11 cellular contexts compared by ENCODE assay signal in the genomic region with DNA sequence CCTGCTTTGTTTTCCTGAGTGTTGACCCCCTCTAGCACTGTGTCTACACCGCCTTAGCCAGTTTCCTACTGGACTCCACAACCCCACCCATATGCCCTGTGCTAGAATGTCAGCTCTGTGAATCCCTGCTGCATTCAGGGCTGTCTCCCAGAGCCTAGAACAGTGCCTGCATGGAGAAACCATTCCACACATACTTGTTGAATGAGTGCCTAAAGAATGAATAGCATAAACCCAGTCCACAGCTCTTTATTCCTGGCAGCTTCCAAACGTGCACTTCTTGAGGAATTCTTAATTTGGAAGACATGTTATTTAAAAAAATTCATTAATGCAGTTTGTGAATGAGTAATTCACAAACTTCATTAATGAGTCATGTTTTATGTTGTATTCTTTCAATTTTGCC. TPM values are rescaled to one million over a fixed set of nuclear protein-coding genes. Genes with fewer than 3 reads are reported as not detected.
A peak's percentile ranks its signal among the peaks of the same experiment; 100 is the strongest.
DNase-seq lines count a peak whose midpoint lies in the region; ATAC-seq and TF ChIP-seq lines count a peak whose summit lies in the region.
"Had no signal": no experiment of that assay in that cellular context is flagged by ENCODE, and none has a peak within 500 bp of the region (broad histone marks: within the 10 kb centered on the region; RNA-seq: fewer than 3 reads in every experiment).

No MANE protein-coding gene starts in this region.

- TF ChIP-seq CTCF in A673 (conservative IDR thresholded peaks at IDR 0.05; ENCODE audit: low read depth, low read length) (no peak), OCI-LY3 (IDR thresholded peaks at IDR 0.05; ENCODE audit: low read depth, low read length) (no peak), prostate gland (IDR thresholded peaks at IDR 0.05) (no peak), gastrocnemius medialis (IDR thresholded peaks at IDR 0.05 in 4 of 5, conservative IDR thresholded peaks at IDR 0.05 in 1 of 5) (no peak)

- H2AFZ ChIP-seq in OCI-LY3 (ENCODE audit: low read depth, low read length) = no peak overlapping the region

- H3K27me3 ChIP-seq in A673 (replicated peaks; ENCODE audit: insufficient read depth, low read depth, low read length, poor library complexity) (no peaks in the 10 kb centered on the region), OCI-LY3 (ENCODE audit: low read depth, low read length) (peaks cover 38% of the 10 kb centered on the region), prostate gland (replicated peaks; ENCODE audit: insufficient read depth) (no peaks in the 10 kb centered on the region), gastrocnemius medialis (no peaks in the 10 kb centered on the region)

- CTCF ChIA-PET in A673 (lab: Charles Lee) = interaction anchor here (1.7 to 2.2 kb wide), 2 partner anchors 514 to 548 kb away, joined by 6 to 12 read pairs; no protein-coding TSS in a partner anchor

- no peaks in the 10 kb centered on the region for H4K20me1 ChIP-seq in OCI-LY3 (ENCODE audit: insufficient read depth, low read length)

- H3K36me3 ChIP-seq in A673 (ENCODE audit: insufficient read depth, low read length, poor library complexity, severe bottlenecking) = no peaks in the 10 kb centered on the region
- H3K36me3 ChIP-seq in OCI-LY3 (replicated peaks; ENCODE audit: low read depth, low read length) = no peaks in the 10 kb centered on the region
- no peaks in the 10 kb centered on the region for H3K36me3 ChIP-seq in prostate gland
- no peaks in the 10 kb centered on the region for H3K36me3 ChIP-seq in gastrocnemius medialis

- POLR2A ChIA-PET in A673 (lab: Charles Lee; ENCODE audit: low non-redundant PET) = interaction anchor here (0.5 kb wide), 1 partner anchor 240 kb away, joined by 3 read pairs; no protein-coding TSS in a partner anchor

- intact Hi-C loops in A673 (cut with micrococcal nuclease; ENCODE audit: unreplicated experiment) (loop anchor here (2.0 kb wide), 1 partner anchor 43 kb away; no protein-coding TSS in a partner anchor), prostate gland (cut with DNase I) (loop anchor here (2.0 to 5.0 kb wide), 3 partner anchors 62 to 513 kb away; no protein-coding TSS in a partner anchor), gastrocnemius medialis (cut with DNase I; ENCODE audit: low total_unique reads) (loop anchor here (10.0 kb wide), 1 partner anchor 215 kb away; no protein-coding TSS in a partner anchor)

- no peak for ATAC-seq in gastrocnemius medialis

- BruUV-seq in A673 (replicated peaks; lab: Mats Ljungman, UMichigan) = no TSS peak

- H3K4me2 ChIP-seq in OCI-LY3 (ENCODE audit: low read length) = peak overlapping the region; percentile 66
- H3K4me2 ChIP-seq: KMS-11 had no signal

- DNase-seq in A673 (ENCODE audit: low spot score) (no peak), fibroblast of peridontal ligament (ENCODE audit: extremely low read depth) (peak; percentile 18), prostate gland (ENCODE audit: low spot score) (no peak), amniotic stem cell (lab: John Stamatoyannopoulos, UW) (no peak), gastrocnemius medialis (no peak), activated gamma-delta T cell treated with Interleukin-2 at 50 U/mL for 16 hours (no peak)
- DNase-seq in central memory CD4-positive, alpha-beta T cell = no peak
- DNase-seq: GOT3 had no signal

- TF ChIP-seq POLR2A in prostate gland (IDR thresholded peaks at IDR 0.05) (no peak), gastrocnemius medialis (IDR thresholded peaks at IDR 0.05) (no peak)

- 56% methylated on average over 2 of the region's 2 CpGs for WGBS in prostate gland

- in situ Hi-C loops in gastrocnemius medialis (cut with MboI; ENCODE audit: low sequenced_read_pairs in 4 of 4) = loop anchor here in 2 of 4 donors (5.0 to 25.0 kb wide), 2 partner anchors 547 to 932 kb away; no protein-coding TSS in a partner anchor

- no peaks in the 10 kb centered on the region for H3K79me2 ChIP-seq in OCI-LY3 (ENCODE audit: low read length)

- H3K9ac ChIP-seq in OCI-LY3 (ENCODE audit: low read length) = no peak overlapping the region
- H3K9ac ChIP-seq: KMS-11 had no signal

- H3K27ac ChIP-seq in A673 (ENCODE audit: low read depth, low read length, poor library complexity, severe bottlenecking) (peak overlapping the region; percentile 87), OCI-LY3 (ENCODE audit: low read length) (no peak overlapping the region), prostate gland (peak overlapping the region; percentile 9 to 41), gastrocnemius medialis (peak overlapping the region in 1 of 4 donors; percentile 32)
- H3K27ac ChIP-seq: KMS-11, psoas muscle had no signal

- H3K4me3 ChIP-seq in A673 (ENCODE audit: low read depth, low read length, poor library complexity, severe bottlenecking) (no peak overlapping the region), OCI-LY3 (ENCODE audit: low read length) (peak overlapping the region; percentile 39; the same call in 1 of the 2 replicates), prostate gland (no peak overlapping the region), gastrocnemius medialis (no peak overlapping the region)
- H3K4me3 ChIP-seq: psoas muscle had no signal

- H3K4me1 ChIP-seq in A673 (ENCODE audit: insufficient read depth, low read length, poor library complexity, severe bottlenecking) = peaks cover 37% of the 10 kb centered on the region
- peaks cover 7% of the 10 kb centered on the region for H3K4me1 ChIP-seq in OCI-LY3 (ENCODE audit: low read length)
- H3K4me1 ChIP-seq in prostate gland (replicated peaks) = peaks cover 3% of the 10 kb centered on the region
- H3K4me1 ChIP-seq in gastrocnemius medialis = peaks cover 3 to 25% of the 10 kb centered on the region in 2 donors
- H3K4me1 ChIP-seq: psoas muscle had no signal

- H3K9me3 ChIP-seq in A673 (ENCODE audit: low read depth, low read length, poor library complexity, severe bottlenecking) (peaks cover 5% of the 10 kb centered on the region), OCI-LY3 (ENCODE audit: insufficient read depth, low read length) (no peaks in the 10 kb centered on the region), prostate gland (no peaks in the 10 kb centered on the region), gastrocnemius medialis (no peaks in the 10 kb centered on the region)
- H3K9me3 ChIP-seq: psoas muscle had no signal

RNA-seq across cellular contexts. Expression of gene NAPG, which starts 6.5 kb away (rescaled TPM):
- 54.0 and 57.5 TPM in 2 replicates for total RNA-seq in A673 (2021)
- 10 to 100 TPM; 23.2 to 47.5 TPM for total RNA-seq in prostate gland
- 10 to 100 TPM; 13.8 to 29.6 (median 19.5) TPM for total RNA-seq in gastrocnemius medialis
